Comparison of ENCODE assay signal across 1 cellular context in the genomic region with DNA sequence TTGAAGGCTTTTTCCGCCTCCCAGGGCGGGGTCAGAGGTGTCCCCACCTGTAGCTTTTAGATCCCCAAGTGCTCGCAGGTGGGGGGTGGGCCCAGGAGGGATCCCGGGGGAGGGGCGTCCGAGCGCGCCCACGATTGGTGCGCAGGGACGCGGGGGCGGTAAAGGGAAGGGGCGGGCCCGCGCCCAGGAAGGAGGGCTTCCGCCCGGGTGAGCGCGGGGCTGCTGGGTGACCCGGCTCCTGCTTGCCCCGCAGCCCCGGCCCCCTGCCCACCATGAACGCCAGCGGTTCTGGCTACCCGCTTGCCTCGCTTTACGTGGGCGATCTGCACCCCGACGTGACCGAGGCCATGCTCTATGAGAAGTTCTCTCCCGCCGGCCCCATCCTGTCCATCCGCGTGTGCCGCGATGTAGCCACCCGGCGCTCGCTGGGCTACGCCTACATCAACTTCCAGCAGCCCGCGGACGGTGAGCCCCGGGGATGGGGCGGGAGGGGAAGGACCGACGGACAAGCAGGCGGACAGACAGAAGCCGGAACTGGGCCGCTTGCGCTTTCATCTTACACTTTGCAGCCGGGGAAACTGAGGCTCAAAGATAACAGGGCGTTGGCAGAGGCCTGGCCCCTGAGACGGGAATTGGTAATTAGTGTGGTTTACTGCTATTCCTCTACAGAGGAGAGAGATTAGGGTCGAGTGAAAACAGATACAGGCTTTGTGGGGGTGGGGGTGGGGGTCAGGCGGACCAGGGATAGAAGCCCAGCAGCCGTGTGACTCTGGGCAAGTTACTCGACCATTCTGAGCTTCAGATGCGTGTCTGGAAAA.
TF ChIP-seq lines count a peak whose summit lies in the region.

A gene (plus strand): TSS at position 189 of the 818 bp plus-strand sequence. CDS start 84 bp downstream, at position 273.

TF ChIP-seq in HepG2, 621 proteins besides CTCF, POLR2A, EP300 and RAD21 (continued from another document and continues in another):
- TF ChIP-seq, protein P1, sequence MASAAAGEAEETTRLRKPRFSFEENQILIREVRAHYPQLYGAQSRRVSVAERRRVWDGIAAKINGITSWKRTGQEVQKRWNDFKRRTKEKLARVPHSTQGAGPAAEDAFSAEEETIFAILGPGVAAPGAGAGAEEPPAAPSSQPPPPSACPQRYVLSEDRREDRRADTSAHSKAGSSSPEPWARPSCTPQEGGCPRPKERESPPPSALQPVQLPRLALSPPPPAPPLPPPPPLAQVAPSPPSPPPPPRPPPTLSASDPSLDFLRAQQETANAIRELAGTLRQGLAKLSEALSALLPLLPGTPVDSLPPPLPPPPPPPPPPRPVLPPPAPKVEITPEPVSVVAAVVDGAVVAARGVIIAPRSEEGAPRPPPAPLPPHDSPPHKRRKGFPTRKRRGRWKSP (CRISPR knock-in tag; IDR thresholded peaks at IDR 0.05) = peak; percentile 72; the same call in 1 of the 2 replicates
- peak; percentile 40 for TF ChIP-seq IKZF4 (CRISPR knock-in tag; IDR thresholded peaks at IDR 0.05; ENCODE audit: borderline replicate concordance, low read depth, not compliant biosample characterization)
- TF ChIP-seq TAF15 (IDR thresholded peaks at IDR 0.05; ENCODE audit: low read depth, low read length, poor library complexity, severe bottlenecking) = peak; percentile 32
- TF ChIP-seq BHLHE40 (IDR thresholded peaks at IDR 0.05; ENCODE audit: low read length) = no peak
- peak; percentile 96 for TF ChIP-seq ZC3H4 (CRISPR knock-in tag; IDR thresholded peaks at IDR 0.05; ENCODE audit: borderline replicate concordance)
- no peak for TF ChIP-seq TBP (CRISPR knock-in tag; IDR thresholded peaks at IDR 0.05)
- TF ChIP-seq REXO4 (CRISPR knock-in tag; IDR thresholded peaks at IDR 0.05; ENCODE audit: borderline replicate concordance) = no peak
- peak; percentile 28; the same call in 1 of the 2 replicates for TF ChIP-seq YEATS2 (CRISPR knock-in tag; IDR thresholded peaks at IDR 0.05; ENCODE audit: borderline replicate concordance)
- TF ChIP-seq, protein P2, sequence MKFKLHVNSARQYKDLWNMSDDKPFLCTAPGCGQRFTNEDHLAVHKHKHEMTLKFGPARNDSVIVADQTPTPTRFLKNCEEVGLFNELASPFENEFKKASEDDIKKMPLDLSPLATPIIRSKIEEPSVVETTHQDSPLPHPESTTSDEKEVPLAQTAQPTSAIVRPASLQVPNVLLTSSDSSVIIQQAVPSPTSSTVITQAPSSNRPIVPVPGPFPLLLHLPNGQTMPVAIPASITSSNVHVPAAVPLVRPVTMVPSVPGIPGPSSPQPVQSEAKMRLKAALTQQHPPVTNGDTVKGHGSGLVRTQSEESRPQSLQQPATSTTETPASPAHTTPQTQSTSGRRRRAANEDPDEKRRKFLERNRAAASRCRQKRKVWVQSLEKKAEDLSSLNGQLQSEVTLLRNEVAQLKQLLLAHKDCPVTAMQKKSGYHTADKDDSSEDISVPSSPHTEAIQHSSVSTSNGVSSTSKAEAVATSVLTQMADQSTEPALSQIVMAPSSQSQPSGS (CRISPR knock-in tag; IDR thresholded peaks at IDR 0.05) = peak; percentile 44; the same call in 1 of the 2 replicates
- TF ChIP-seq SP1 (IDR thresholded peaks at IDR 0.05) = no peak
- peak; percentile 83 for TF ChIP-seq SP1 (CRISPR knock-in tag; IDR thresholded peaks at IDR 0.05)
- TF ChIP-seq ZEB1 (IDR thresholded peaks at IDR 0.05; ENCODE audit: insufficient replicate concordance, low read depth) = peak; percentile 92
- TF ChIP-seq, protein P3, sequence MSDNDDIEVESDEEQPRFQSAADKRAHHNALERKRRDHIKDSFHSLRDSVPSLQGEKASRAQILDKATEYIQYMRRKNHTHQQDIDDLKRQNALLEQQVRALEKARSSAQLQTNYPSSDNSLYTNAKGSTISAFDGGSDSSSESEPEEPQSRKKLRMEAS (IDR thresholded peaks at IDR 0.05) = peak; percentile 69; the same call in 1 of the 2 replicates
- TF ChIP-seq CHD2 (IDR thresholded peaks at IDR 0.05; ENCODE audit: low read depth, low read length) = peak; percentile 19; the same call in 1 of the 2 replicates
- peak; percentile 80; the same call in 1 of the 2 replicates for TF ChIP-seq ZNF878 (CRISPR knock-in tag; IDR thresholded peaks at IDR 0.05)
- TF ChIP-seq ZNF543 (CRISPR knock-in tag; IDR thresholded peaks at IDR 0.05) = peak; percentile 86; the same call in 1 of the 2 replicates
- TF ChIP-seq, protein P4, sequence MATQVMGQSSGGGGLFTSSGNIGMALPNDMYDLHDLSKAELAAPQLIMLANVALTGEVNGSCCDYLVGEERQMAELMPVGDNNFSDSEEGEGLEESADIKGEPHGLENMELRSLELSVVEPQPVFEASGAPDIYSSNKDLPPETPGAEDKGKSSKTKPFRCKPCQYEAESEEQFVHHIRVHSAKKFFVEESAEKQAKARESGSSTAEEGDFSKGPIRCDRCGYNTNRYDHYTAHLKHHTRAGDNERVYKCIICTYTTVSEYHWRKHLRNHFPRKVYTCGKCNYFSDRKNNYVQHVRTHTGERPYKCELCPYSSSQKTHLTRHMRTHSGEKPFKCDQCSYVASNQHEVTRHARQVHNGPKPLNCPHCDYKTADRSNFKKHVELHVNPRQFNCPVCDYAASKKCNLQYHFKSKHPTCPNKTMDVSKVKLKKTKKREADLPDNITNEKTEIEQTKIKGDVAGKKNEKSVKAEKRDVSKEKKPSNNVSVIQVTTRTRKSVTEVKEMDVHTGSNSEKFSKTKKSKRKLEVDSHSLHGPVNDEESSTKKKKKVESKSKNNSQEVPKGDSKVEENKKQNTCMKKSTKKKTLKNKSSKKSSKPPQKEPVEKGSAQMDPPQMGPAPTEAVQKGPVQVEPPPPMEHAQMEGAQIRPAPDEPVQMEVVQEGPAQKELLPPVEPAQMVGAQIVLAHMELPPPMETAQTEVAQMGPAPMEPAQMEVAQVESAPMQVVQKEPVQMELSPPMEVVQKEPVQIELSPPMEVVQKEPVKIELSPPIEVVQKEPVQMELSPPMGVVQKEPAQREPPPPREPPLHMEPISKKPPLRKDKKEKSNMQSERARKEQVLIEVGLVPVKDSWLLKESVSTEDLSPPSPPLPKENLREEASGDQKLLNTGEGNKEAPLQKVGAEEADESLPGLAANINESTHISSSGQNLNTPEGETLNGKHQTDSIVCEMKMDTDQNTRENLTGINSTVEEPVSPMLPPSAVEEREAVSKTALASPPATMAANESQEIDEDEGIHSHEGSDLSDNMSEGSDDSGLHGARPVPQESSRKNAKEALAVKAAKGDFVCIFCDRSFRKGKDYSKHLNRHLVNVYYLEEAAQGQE (IDR thresholded peaks at IDR 0.05; ENCODE audit: borderline replicate concordance in 1 of 2, low read depth in 1 of 2, low read length in 2 of 2) = 0 out of 4 replicates have a peak, but pooled peaks of 1 of the 2 experiments have one; percentile 38
- no peak for TF ChIP-seq HNRNPH1 (optimal IDR thresholded peaks at IDR 0.05; ENCODE audit: low read depth, low read length)
- peak; percentile 83; the same call in 1 of the 2 replicates for TF ChIP-seq ZNF547 (CRISPR knock-in tag; IDR thresholded peaks at IDR 0.05)
- TF ChIP-seq, protein P5, sequence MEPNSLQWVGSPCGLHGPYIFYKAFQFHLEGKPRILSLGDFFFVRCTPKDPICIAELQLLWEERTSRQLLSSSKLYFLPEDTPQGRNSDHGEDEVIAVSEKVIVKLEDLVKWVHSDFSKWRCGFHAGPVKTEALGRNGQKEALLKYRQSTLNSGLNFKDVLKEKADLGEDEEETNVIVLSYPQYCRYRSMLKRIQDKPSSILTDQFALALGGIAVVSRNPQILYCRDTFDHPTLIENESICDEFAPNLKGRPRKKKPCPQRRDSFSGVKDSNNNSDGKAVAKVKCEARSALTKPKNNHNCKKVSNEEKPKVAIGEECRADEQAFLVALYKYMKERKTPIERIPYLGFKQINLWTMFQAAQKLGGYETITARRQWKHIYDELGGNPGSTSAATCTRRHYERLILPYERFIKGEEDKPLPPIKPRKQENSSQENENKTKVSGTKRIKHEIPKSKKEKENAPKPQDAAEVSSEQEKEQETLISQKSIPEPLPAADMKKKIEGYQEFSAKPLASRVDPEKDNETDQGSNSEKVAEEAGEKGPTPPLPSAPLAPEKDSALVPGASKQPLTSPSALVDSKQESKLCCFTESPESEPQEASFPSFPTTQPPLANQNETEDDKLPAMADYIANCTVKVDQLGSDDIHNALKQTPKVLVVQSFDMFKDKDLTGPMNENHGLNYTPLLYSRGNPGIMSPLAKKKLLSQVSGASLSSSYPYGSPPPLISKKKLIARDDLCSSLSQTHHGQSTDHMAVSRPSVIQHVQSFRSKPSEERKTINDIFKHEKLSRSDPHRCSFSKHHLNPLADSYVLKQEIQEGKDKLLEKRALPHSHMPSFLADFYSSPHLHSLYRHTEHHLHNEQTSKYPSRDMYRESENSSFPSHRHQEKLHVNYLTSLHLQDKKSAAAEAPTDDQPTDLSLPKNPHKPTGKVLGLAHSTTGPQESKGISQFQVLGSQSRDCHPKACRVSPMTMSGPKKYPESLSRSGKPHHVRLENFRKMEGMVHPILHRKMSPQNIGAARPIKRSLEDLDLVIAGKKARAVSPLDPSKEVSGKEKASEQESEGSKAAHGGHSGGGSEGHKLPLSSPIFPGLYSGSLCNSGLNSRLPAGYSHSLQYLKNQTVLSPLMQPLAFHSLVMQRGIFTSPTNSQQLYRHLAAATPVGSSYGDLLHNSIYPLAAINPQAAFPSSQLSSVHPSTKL (CRISPR knock-in tag; IDR thresholded peaks at IDR 0.05) = peak; percentile 47; the same call in 1 of the 2 replicates
- TF ChIP-seq, protein P6, sequence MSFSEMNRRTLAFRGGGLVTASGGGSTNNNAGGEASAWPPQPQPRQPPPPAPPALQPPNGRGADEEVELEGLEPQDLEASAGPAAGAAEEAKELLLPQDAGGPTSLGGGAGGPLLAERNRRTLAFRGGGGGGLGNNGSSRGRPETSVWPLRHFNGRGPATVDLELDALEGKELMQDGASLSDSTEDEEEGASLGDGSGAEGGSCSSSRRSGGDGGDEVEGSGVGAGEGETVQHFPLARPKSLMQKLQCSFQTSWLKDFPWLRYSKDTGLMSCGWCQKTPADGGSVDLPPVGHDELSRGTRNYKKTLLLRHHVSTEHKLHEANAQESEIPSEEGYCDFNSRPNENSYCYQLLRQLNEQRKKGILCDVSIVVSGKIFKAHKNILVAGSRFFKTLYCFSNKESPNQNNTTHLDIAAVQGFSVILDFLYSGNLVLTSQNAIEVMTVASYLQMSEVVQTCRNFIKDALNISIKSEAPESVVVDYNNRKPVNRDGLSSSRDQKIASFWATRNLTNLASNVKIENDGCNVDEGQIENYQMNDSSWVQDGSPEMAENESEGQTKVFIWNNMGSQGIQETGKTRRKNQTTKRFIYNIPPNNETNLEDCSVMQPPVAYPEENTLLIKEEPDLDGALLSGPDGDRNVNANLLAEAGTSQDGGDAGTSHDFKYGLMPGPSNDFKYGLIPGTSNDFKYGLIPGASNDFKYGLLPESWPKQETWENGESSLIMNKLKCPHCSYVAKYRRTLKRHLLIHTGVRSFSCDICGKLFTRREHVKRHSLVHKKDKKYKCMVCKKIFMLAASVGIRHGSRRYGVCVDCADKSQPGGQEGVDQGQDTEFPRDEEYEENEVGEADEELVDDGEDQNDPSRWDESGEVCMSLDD (CRISPR knock-in tag; IDR thresholded peaks at IDR 0.05; ENCODE audit: borderline replicate concordance) = peak; percentile 29; the same call in 1 of the 2 replicates
- peak; percentile 85 for TF ChIP-seq PHF8 (CRISPR knock-in tag; IDR thresholded peaks at IDR 0.05)
- TF ChIP-seq, protein P7, sequence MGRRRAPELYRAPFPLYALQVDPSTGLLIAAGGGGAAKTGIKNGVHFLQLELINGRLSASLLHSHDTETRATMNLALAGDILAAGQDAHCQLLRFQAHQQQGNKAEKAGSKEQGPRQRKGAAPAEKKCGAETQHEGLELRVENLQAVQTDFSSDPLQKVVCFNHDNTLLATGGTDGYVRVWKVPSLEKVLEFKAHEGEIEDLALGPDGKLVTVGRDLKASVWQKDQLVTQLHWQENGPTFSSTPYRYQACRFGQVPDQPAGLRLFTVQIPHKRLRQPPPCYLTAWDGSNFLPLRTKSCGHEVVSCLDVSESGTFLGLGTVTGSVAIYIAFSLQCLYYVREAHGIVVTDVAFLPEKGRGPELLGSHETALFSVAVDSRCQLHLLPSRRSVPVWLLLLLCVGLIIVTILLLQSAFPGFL (CRISPR knock-in tag; IDR thresholded peaks at IDR 0.05) = 0 out of 2 replicates have a peak, but pooled peaks have one; percentile 86
- TF ChIP-seq, protein P8, sequence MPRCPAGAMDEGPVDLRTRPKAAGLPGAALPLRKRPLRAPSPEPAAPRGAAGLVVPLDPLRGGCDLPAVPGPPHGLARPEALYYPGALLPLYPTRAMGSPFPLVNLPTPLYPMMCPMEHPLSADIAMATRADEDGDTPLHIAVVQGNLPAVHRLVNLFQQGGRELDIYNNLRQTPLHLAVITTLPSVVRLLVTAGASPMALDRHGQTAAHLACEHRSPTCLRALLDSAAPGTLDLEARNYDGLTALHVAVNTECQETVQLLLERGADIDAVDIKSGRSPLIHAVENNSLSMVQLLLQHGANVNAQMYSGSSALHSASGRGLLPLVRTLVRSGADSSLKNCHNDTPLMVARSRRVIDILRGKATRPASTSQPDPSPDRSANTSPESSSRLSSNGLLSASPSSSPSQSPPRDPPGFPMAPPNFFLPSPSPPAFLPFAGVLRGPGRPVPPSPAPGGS (CRISPR knock-in tag; IDR thresholded peaks at IDR 0.05) = peak; percentile 78
- peak; percentile 96 for TF ChIP-seq SAP130 (CRISPR knock-in tag; IDR thresholded peaks at IDR 0.05; ENCODE audit: low read depth)
- peak; percentile 32; the same call in 1 of the 2 replicates for TF ChIP-seq ZSCAN25 (CRISPR knock-in tag; IDR thresholded peaks at IDR 0.05)
- TF ChIP-seq, protein P9, sequence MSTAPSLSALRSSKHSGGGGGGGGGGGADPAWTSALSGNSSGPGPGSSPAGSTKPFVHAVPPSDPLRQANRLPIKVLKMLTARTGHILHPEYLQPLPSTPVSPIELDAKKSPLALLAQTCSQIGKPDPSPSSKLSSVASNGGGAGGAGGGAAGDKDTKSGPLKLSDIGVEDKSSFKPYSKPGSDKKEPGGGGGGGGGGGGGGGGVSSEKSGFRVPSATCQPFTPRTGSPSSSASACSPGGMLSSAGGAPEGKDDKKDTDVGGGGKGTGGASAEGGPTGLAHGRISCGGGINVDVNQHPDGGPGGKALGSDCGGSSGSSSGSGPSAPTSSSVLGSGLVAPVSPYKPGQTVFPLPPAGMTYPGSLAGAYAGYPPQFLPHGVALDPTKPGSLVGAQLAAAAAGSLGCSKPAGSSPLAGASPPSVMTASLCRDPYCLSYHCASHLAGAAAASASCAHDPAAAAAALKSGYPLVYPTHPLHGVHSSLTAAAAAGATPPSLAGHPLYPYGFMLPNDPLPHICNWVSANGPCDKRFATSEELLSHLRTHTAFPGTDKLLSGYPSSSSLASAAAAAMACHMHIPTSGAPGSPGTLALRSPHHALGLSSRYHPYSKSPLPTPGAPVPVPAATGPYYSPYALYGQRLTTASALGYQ (CRISPR knock-in tag; IDR thresholded peaks at IDR 0.05) = peak; percentile 62; the same call in 1 of the 2 replicates
- no peak for TF ChIP-seq HNF4G (IDR thresholded peaks at IDR 0.05; ENCODE audit: borderline replicate concordance, low read depth, low read length)
- TF ChIP-seq HNF4G (CRISPR knock-in tag; IDR thresholded peaks at IDR 0.05; ENCODE audit: borderline replicate concordance, low read depth) = peak; percentile 45; the same call in 1 of the 2 replicates
- peak; percentile 73; the same call in 1 of the 2 replicates for TF ChIP-seq ZNF510 (CRISPR knock-in tag; IDR thresholded peaks at IDR 0.05; ENCODE audit: low read depth)
- TF ChIP-seq ZNF781 (CRISPR knock-in tag; IDR thresholded peaks at IDR 0.05; ENCODE audit: borderline replicate concordance, not compliant biosample characterization) = peak; percentile 39
- no peak for TF ChIP-seq RFX1 (IDR thresholded peaks at IDR 0.05)
- TF ChIP-seq TCF12 (IDR thresholded peaks at IDR 0.05) = no peak
- no peak for TF ChIP-seq TCF12 (CRISPR knock-in tag; IDR thresholded peaks at IDR 0.05)
- peak; percentile 64 for TF ChIP-seq KLF12 (CRISPR knock-in tag; IDR thresholded peaks at IDR 0.05; ENCODE audit: borderline replicate concordance)
